ENCODE assay signal across 1 cellular context in the genomic region with DNA sequence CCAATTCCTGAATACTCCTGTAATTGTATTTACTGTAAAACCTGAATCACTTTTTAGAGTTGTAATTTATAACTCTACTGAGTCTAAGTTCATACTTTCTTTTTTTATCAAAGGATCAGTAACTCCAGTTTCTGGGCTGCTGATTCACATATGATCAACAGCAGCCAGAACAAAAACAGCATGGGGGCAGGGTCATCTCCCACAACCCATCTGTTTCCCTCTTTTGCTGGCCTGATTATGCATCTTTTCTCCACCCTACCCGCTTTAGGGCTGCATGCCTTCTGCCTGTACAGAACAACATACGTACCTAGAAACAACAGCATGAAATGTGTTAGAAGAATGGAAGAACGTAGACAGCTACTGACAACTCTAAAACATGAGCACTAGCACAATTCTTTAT.
TF ChIP-seq lines count a peak whose summit lies in the region.

No MANE protein-coding gene starts in this region.

TF ChIP-seq in K562, 482 proteins besides CTCF, POLR2A, EP300 and RAD21 (continued from another document and continues in another):
- TF ChIP-seq, protein P1, sequence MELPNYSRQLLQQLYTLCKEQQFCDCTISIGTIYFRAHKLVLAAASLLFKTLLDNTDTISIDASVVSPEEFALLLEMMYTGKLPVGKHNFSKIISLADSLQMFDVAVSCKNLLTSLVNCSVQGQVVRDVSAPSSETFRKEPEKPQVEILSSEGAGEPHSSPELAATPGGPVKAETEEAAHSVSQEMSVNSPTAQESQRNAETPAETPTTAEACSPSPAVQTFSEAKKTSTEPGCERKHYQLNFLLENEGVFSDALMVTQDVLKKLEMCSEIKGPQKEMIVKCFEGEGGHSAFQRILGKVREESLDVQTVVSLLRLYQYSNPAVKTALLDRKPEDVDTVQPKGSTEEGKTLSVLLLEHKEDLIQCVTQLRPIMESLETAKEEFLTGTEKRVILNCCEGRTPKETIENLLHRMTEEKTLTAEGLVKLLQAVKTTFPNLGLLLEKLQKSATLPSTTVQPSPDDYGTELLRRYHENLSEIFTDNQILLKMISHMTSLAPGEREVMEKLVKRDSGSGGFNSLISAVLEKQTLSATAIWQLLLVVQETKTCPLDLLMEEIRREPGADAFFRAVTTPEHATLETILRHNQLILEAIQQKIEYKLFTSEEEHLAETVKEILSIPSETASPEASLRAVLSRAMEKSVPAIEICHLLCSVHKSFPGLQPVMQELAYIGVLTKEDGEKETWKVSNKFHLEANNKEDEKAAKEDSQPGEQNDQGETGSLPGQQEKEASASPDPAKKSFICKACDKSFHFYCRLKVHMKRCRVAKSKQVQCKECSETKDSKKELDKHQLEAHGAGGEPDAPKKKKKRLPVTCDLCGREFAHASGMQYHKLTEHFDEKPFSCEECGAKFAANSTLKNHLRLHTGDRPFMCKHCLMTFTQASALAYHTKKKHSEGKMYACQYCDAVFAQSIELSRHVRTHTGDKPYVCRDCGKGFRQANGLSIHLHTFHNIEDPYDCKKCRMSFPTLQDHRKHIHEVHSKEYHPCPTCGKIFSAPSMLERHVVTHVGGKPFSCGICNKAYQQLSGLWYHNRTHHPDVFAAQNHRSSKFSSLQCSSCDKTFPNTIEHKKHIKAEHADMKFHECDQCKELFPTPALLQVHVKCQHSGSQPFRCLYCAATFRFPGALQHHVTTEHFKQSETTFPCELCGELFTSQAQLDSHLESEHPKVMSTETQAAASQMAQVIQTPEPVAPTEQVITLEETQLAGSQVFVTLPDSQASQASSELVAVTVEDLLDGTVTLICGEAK (IDR thresholded peaks at IDR 0.05): no peak
- TF ChIP-seq, protein P1 (CRISPR knock-in tag; IDR thresholded peaks at IDR 0.05): no peak
- TF ChIP-seq SMARCA4 (IDR thresholded peaks at IDR 0.05) (peak; percentile 54; the same call in 1 of the 2 replicates), TBP (optimal IDR thresholded peaks at IDR 0.05; ENCODE audit: low read depth, low read length) (peak; percentile 15), HMG20B (CRISPR knock-in tag; IDR thresholded peaks at IDR 0.05) (no peak), CBFA2T3 (IDR thresholded peaks at IDR 0.05) (peak; percentile 81), SUPT5H (IDR thresholded peaks at IDR 0.05) (no peak), CBX3 (IDR thresholded peaks at IDR 0.05; ENCODE audit: borderline replicate concordance in 1 of 2, low read length in 2 of 2) (peak in 1 of 2 experiments; percentile 50; a peak in 1 of 3 replicates), ZNF778 (CRISPR knock-in tag; IDR thresholded peaks at IDR 0.05) (no peak), DPF2 (IDR thresholded peaks at IDR 0.05) (peak; percentile 77), ATF1 (CRISPR knock-in tag; IDR thresholded peaks at IDR 0.05) (no peak), ATF1 (tag; IDR thresholded peaks at IDR 0.05) (no peak), ZNF696 (CRISPR knock-in tag; conservative IDR thresholded peaks at IDR 0.05) (no peak), FOS (IDR thresholded peaks at IDR 0.05; ENCODE audit: extremely low read depth, insufficient read length) (no peak), STAT5B (CRISPR knock-in tag; IDR thresholded peaks at IDR 0.05) (no peak), TAL1 (IDR thresholded peaks at IDR 0.05) (peak; percentile 46; the same call in 1 of the 2 replicates), ILK (tag; IDR thresholded peaks at IDR 0.05; ENCODE audit: borderline replicate concordance, low read depth) (no peak), MXD1 (CRISPR knock-in tag; IDR thresholded peaks at IDR 0.05; ENCODE audit: borderline replicate concordance, poor library complexity, severe bottlenecking) (no peak), CUX1 (CRISPR knock-in tag; IDR thresholded peaks at IDR 0.05) (no peak), HMGN3 (IDR thresholded peaks at IDR 0.05; ENCODE audit: borderline replicate concordance, extremely low read depth, insufficient read length, low read depth, low read length) (no peak), CREM (IDR thresholded peaks at IDR 0.05; ENCODE audit: low read depth) (0 out of 2 replicates have a peak, but pooled peaks have one; percentile 22)
- TF ChIP-seq, protein P2, sequence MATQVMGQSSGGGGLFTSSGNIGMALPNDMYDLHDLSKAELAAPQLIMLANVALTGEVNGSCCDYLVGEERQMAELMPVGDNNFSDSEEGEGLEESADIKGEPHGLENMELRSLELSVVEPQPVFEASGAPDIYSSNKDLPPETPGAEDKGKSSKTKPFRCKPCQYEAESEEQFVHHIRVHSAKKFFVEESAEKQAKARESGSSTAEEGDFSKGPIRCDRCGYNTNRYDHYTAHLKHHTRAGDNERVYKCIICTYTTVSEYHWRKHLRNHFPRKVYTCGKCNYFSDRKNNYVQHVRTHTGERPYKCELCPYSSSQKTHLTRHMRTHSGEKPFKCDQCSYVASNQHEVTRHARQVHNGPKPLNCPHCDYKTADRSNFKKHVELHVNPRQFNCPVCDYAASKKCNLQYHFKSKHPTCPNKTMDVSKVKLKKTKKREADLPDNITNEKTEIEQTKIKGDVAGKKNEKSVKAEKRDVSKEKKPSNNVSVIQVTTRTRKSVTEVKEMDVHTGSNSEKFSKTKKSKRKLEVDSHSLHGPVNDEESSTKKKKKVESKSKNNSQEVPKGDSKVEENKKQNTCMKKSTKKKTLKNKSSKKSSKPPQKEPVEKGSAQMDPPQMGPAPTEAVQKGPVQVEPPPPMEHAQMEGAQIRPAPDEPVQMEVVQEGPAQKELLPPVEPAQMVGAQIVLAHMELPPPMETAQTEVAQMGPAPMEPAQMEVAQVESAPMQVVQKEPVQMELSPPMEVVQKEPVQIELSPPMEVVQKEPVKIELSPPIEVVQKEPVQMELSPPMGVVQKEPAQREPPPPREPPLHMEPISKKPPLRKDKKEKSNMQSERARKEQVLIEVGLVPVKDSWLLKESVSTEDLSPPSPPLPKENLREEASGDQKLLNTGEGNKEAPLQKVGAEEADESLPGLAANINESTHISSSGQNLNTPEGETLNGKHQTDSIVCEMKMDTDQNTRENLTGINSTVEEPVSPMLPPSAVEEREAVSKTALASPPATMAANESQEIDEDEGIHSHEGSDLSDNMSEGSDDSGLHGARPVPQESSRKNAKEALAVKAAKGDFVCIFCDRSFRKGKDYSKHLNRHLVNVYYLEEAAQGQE (CRISPR knock-in tag; IDR thresholded peaks at IDR 0.05; ENCODE audit: low read depth): no peak
- TF ChIP-seq, protein P3, sequence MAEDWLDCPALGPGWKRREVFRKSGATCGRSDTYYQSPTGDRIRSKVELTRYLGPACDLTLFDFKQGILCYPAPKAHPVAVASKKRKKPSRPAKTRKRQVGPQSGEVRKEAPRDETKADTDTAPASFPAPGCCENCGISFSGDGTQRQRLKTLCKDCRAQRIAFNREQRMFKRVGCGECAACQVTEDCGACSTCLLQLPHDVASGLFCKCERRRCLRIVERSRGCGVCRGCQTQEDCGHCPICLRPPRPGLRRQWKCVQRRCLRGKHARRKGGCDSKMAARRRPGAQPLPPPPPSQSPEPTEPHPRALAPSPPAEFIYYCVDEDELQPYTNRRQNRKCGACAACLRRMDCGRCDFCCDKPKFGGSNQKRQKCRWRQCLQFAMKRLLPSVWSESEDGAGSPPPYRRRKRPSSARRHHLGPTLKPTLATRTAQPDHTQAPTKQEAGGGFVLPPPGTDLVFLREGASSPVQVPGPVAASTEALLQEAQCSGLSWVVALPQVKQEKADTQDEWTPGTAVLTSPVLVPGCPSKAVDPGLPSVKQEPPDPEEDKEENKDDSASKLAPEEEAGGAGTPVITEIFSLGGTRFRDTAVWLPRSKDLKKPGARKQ (CRISPR knock-in tag; IDR thresholded peaks at IDR 0.05): no peak
- TF ChIP-seq, protein P4, sequence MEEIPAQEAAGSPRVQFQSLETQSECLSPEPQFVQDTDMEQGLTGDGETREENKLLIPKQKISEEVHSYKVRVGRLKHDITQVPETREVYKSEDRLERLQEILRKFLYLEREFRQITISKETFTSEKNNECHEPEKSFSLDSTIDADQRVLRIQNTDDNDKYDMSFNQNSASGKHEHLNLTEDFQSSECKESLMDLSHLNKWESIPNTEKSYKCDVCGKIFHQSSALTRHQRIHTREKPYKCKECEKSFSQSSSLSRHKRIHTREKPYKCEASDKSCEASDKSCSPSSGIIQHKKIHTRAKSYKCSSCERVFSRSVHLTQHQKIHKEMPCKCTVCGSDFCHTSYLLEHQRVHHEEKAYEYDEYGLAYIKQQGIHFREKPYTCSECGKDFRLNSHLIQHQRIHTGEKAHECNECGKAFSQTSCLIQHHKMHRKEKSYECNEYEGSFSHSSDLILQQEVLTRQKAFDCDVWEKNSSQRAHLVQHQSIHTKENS (CRISPR knock-in tag; IDR thresholded peaks at IDR 0.05): no peak
- TF ChIP-seq, protein P5, sequence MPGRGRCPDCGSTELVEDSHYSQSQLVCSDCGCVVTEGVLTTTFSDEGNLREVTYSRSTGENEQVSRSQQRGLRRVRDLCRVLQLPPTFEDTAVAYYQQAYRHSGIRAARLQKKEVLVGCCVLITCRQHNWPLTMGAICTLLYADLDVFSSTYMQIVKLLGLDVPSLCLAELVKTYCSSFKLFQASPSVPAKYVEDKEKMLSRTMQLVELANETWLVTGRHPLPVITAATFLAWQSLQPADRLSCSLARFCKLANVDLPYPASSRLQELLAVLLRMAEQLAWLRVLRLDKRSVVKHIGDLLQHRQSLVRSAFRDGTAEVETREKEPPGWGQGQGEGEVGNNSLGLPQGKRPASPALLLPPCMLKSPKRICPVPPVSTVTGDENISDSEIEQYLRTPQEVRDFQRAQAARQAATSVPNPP (IDR thresholded peaks at IDR 0.05; ENCODE audit: borderline replicate concordance, insufficient read depth, insufficient read length): no peak
- TF ChIP-seq, protein P6, sequence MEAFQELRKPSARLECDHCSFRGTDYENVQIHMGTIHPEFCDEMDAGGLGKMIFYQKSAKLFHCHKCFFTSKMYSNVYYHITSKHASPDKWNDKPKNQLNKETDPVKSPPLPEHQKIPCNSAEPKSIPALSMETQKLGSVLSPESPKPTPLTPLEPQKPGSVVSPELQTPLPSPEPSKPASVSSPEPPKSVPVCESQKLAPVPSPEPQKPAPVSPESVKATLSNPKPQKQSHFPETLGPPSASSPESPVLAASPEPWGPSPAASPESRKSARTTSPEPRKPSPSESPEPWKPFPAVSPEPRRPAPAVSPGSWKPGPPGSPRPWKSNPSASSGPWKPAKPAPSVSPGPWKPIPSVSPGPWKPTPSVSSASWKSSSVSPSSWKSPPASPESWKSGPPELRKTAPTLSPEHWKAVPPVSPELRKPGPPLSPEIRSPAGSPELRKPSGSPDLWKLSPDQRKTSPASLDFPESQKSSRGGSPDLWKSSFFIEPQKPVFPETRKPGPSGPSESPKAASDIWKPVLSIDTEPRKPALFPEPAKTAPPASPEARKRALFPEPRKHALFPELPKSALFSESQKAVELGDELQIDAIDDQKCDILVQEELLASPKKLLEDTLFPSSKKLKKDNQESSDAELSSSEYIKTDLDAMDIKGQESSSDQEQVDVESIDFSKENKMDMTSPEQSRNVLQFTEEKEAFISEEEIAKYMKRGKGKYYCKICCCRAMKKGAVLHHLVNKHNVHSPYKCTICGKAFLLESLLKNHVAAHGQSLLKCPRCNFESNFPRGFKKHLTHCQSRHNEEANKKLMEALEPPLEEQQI (IDR thresholded peaks at IDR 0.05): no peak
